Comparison of ENCODE assay signal across 8 cellular contexts in genomic region chr10:88271736-88272135, GRCh38.
DNase-seq lines count a peak whose midpoint lies in the region; ATAC-seq and TF ChIP-seq lines count a peak whose summit lies in the region.

No MANE protein-coding gene starts in this region.

- H3K4me3 ChIP-seq in cardiac fibroblast (replicated peaks in 1 of 2; ENCODE audit: low read depth in 2 of 2, low read length in 2 of 2) = no peak overlapping the region
- H3K4me3 ChIP-seq in tibial nerve = no peak overlapping the region

- H3K27ac ChIP-seq in tibial nerve = no peak overlapping the region

- no peak for TF ChIP-seq POLR2A in tibial nerve (IDR thresholded peaks at IDR 0.05)
- no peak for TF ChIP-seq POLR2A in erythroblast (IDR thresholded peaks at IDR 0.05; ENCODE audit: low read length)

- H3K36me3 Mint-ChIP-seq in stimulated activated naive B cell treated with anti-CD40 and anti-IgM and Interleukin-4, amounts not matched to agents 10 μg/mL and 1 μg/mL and 100 μg/mL, for 72 hours = no peaks in the 10 kb centered on the region

- H3K27me3 ChIP-seq in tibial nerve = no peaks in the 10 kb centered on the region

- H3K27ac Mint-ChIP-seq in stimulated activated naive B cell treated with anti-CD40 and anti-IgM and Interleukin-4, amounts not matched to agents 10 μg/mL and 1 μg/mL and 100 μg/mL, for 72 hours = peak overlapping the region; percentile 89

- peak overlapping the region; percentile 49 to 65 for H3K4me3 Mint-ChIP-seq in stimulated activated naive B cell treated with anti-CD40 and anti-IgM and Interleukin-4, amounts not matched to agents 10 μg/mL and 1 μg/mL and 100 μg/mL, for 72 hours

- 76 to 84% methylated on average over 3 of the region's 3 CpGs for WGBS in tibial nerve, 2 donors

- no peak for TF ChIP-seq CTCF in cardiac fibroblast (IDR thresholded peaks at IDR 0.05; ENCODE audit: low read depth, low read length)
- no peak for TF ChIP-seq CTCF in tibial nerve (IDR thresholded peaks at IDR 0.05)

- H3K9me3 Mint-ChIP-seq in stimulated activated naive B cell treated with anti-CD40 and anti-IgM and Interleukin-4, amounts not matched to agents 10 μg/mL and 1 μg/mL and 100 μg/mL, for 72 hours = no peaks in the 10 kb centered on the region

- peaks cover 0 to 18% (median 13%) of the 10 kb centered on the region in 4 donors for H3K4me1 ChIP-seq in tibial nerve

- no peaks in the 10 kb centered on the region for H3K36me3 ChIP-seq in tibial nerve

- no peak for TF ChIP-seq EP300 in tibial nerve (IDR thresholded peaks at IDR 0.05)

- H3K4me1 Mint-ChIP-seq in stimulated activated naive B cell treated with anti-CD40 and anti-IgM and Interleukin-4, amounts not matched to agents 10 μg/mL and 1 μg/mL and 100 μg/mL, for 72 hours = peaks cover 26 to 59% of the 10 kb centered on the region in 2 donors

- DNase-seq in ELR (ENCODE audit: low read depth) (peak; percentile 55), KBM-7 (peak; percentile 48), cardiac fibroblast (ENCODE audit: low read depth in 2 of 2) (peak; percentile 45 to 64), tibial nerve (ENCODE audit: low spot score in 2 of 2) (no peak), erythroblast (lab: John Stamatoyannopoulos, UW) (no peak), NCI-H2107 treated with DMSO at 0.1 percent for 48 hours (lab: John Stamatoyannopoulos, UW; ENCODE audit: unreplicated experiment) (no peak)
- peak; percentile 26 for DNase-seq in stimulated activated naive B cell treated with anti-CD40 and anti-IgM and Interleukin-4, amounts not matched to agents 10 μg/mL and 1 μg/mL and 100 μg/mL, for 72 hours

- no peaks in the 10 kb centered on the region for H3K27me3 Mint-ChIP-seq in stimulated activated naive B cell treated with anti-CD40 and anti-IgM and Interleukin-4, amounts not matched to agents 10 μg/mL and 1 μg/mL and 100 μg/mL, for 72 hours

- H3K9me3 ChIP-seq in tibial nerve = no peaks in the 10 kb centered on the region

- in situ Hi-C loops in KBM-7 (cut with MboI; ENCODE audit: low pct_unique_long_range_greater_than_20kb, low sequenced_read_pairs) = no loop called here

- ATAC-seq in GM21528 (IDR thresholded peaks at IDR 0.05; ENCODE audit: low FRiP score, unreplicated experiment) = peak; percentile 17
- peak; percentile 42 to 54 for ATAC-seq in stimulated activated naive B cell treated with anti-CD40 and anti-IgM and Interleukin-4, amounts not matched to agents 10 μg/mL and 1 μg/mL and 100 μg/mL, for 72 hours (replicated peaks)

Comparison
In these comparisons a context has a peak if more than half of its experiments do, and no peak if none do; other contexts are left out.
1. DNase-seq: peak in ELR (single experiment), KBM-7 (single experiment), cardiac fibroblast (2 of 2) and stimulated activated naive B cell treated with anti-CD40 and anti-IgM and Interleukin-4, amounts not matched to agents 10 μg/mL and 1 μg/mL and 100 μg/mL, for 72 hours (single experiment); none in tibial nerve (0 of 2), erythroblast (0 of 2) and NCI-H2107 treated with DMSO at 0.1 percent for 48 hours (single experiment).